18 cellular contexts compared by ENCODE assay signal in genomic region chr3:70543493-70543892, GRCh38.
DNase-seq lines count a peak whose midpoint lies in the region; ATAC-seq and TF ChIP-seq lines count a peak whose summit lies in the region.
"Had no signal": no experiment of that assay in that cellular context is flagged by ENCODE, and none has a peak within 500 bp of the region (broad histone marks: within the 10 kb centered on the region; RNA-seq: fewer than 3 reads in every experiment).

No MANE protein-coding gene starts in this region.

- no peak for TF ChIP-seq CTCF in right atrium auricular region (IDR thresholded peaks at IDR 0.05)
- no peak for TF ChIP-seq CTCF in psoas muscle (IDR thresholded peaks at IDR 0.05)
- no peak for TF ChIP-seq CTCF in GM13977 (IDR thresholded peaks at IDR 0.05; ENCODE audit: extremely low read depth, insufficient read depth, missing control alignments)

- in situ Hi-C loops in GM13977 (cut with MboI; ENCODE audit: low pct_unique_long_range_greater_than_20kb, low sequenced_read_pairs, unreplicated experiment), result no loop called here

- H3K4me1 ChIP-seq in right cardiac atrium (ENCODE audit: control insufficient read depth, insufficient read depth, low read length), result no peaks in the 10 kb centered on the region
- H3K4me1 ChIP-seq in right atrium auricular region, result no peaks in the 10 kb centered on the region
- H3K4me1 ChIP-seq in psoas muscle, result no peaks in the 10 kb centered on the region
- H3K4me1 ChIP-seq: BE2C; BLaER1 treated with 17β-estradiol and CSF1 and Interleukin-3, amounts not matched to agents 10 nM and 100 nM had no signal

- intact Hi-C loops in right cardiac atrium (cut with DNase I) (loop anchor here in 1 of 4 donors (10.0 kb wide), 1 partner anchor 1111 kb away; no protein-coding TSS in a partner anchor), psoas muscle (cut with DNase I) (loop anchor here in 1 of 2 donors (10.0 kb wide), 1 partner anchor 1041 kb away; the partner anchor contains the start of gene FOXP1)

- no peaks in the 10 kb centered on the region for H3K27me3 ChIP-seq in right cardiac atrium (ENCODE audit: control insufficient read depth, insufficient read depth)
- no peaks in the 10 kb centered on the region for H3K27me3 ChIP-seq in right atrium auricular region
- no peaks in the 10 kb centered on the region for H3K27me3 ChIP-seq in psoas muscle (ENCODE audit: insufficient read depth in 3 of 3, low read length in 2 of 3)
- H3K27me3 ChIP-seq: BLaER1 treated with 17β-estradiol and CSF1 and Interleukin-3, amounts not matched to agents 10 nM and 100 nM had no signal

- H3K9me3 ChIP-seq in right cardiac atrium (ENCODE audit: control insufficient read depth, low read length) (no peaks in the 10 kb centered on the region), right atrium auricular region (no peaks in the 10 kb centered on the region), psoas muscle (no peaks in the 10 kb centered on the region)
- H3K9me3 ChIP-seq: BE2C had no signal

- WGBS in right cardiac atrium, result 83% methylated on average over 2 of the region's 2 CpGs
- WGBS in psoas muscle, 3 donors, result 57 to 66% (median 62%) methylated on average over 2 of the region's 2 CpGs

- H3K4me3 ChIP-seq in right cardiac atrium (ENCODE audit: low read length) (no peak overlapping the region), right atrium auricular region (no peak overlapping the region), psoas muscle (no peak overlapping the region)
- H3K4me3 ChIP-seq: BLaER1 treated with 17β-estradiol and CSF1 and Interleukin-3, amounts not matched to agents 10 nM and 100 nM; GM23248 had no signal

- H3K36me3 ChIP-seq in right atrium auricular region (no peaks in the 10 kb centered on the region), psoas muscle (ENCODE audit: insufficient read depth in 1 of 2, low read depth in 1 of 2) (no peaks in the 10 kb centered on the region)
- H3K36me3 ChIP-seq: BE2C; BLaER1 treated with 17β-estradiol and CSF1 and Interleukin-3, amounts not matched to agents 10 nM and 100 nM had no signal

- no peak for ATAC-seq in right cardiac atrium
- ATAC-seq in psoas muscle, result peak in 3 of 4 donors; percentile 60 to 71 (median 71)
- no peak for ATAC-seq in HG02759 (IDR thresholded peaks at IDR 0.05; ENCODE audit: unreplicated experiment)

- DNase-seq in DMS 273 (lab: John Stamatoyannopoulos, UW; ENCODE audit: unreplicated experiment) (peak; percentile 2), DMS 273 treated with DMSO at 0.1 percent for 48 hours (lab: John Stamatoyannopoulos, UW) (no peak), right cardiac atrium (peak in 2 of 3 donors; percentile 18 to 27), right atrium auricular region (ENCODE audit: low spot score) (no peak), psoas muscle (peak in 1 of 2 donors; percentile 61), GM13977 (ENCODE audit: low spot score) (no peak)
- DNase-seq: AML-193; BE2C; CD4-positive, alpha-beta T cell; CD8-positive, alpha-beta memory T cell; DMS153; DND-41; GM23248; H7; HCEC 1CT had no signal

- H3K27ac ChIP-seq in right cardiac atrium (ENCODE audit: low read length) (no peak overlapping the region), right atrium auricular region (no peak overlapping the region), psoas muscle (no peak overlapping the region)
- H3K27ac ChIP-seq: 22Rv1; BLaER1 treated with 17β-estradiol and CSF1 and Interleukin-3, amounts not matched to agents 10 nM and 100 nM; GM23248 had no signal

Comparison
In these comparisons a context has a peak if more than half of its experiments do, and no peak if none do; other contexts are left out.
1. DNase-seq: peak in DMS 273 (single experiment) and right cardiac atrium (2 of 3); none in DMS 273 treated with DMSO at 0.1 percent for 48 hours (single experiment), right atrium auricular region (single experiment) and GM13977 (single experiment).
2. ATAC-seq: peak in psoas muscle (3 of 4); none in right cardiac atrium (0 of 2) and HG02759 (single experiment).